Comparison of ENCODE assay signal across 10 cellular contexts in the genomic region with DNA sequence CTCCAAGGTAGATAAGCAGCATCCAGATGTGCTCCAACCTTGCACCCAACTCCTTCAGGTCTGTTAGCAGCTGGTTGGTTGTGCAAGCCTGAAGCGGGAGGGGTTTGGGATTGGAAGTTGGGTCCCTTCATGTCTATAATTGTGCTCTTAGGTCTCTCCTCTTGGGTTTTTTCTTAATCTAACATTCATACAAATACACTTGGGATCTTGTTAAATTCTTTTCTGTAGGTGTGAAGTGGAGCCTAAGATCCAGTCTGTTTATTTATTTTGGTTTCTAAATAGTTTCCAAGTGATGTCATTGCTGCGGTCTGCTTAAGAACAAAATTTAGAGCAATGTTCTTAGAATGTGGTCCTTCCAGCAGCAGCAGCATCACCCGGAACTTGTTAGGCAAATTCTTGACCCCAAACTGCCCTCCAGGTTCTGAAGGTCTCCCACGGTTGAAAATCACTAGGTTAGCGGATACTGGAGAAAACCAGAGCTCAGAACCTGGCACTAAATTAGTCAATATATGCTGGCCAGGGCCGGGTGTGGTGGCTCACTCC. TPM values are rescaled to one million over a fixed set of nuclear protein-coding genes. Genes with fewer than 3 reads are reported as not detected.
A peak's percentile ranks its signal among the peaks of the same experiment; 100 is the strongest.
DNase-seq lines count a peak whose midpoint lies in the region; ATAC-seq and TF ChIP-seq lines count a peak whose summit lies in the region.
"Had no signal": no experiment of that assay in that cellular context is flagged by ENCODE, and none has a peak within 500 bp of the region (broad histone marks: within the 10 kb centered on the region; RNA-seq: fewer than 3 reads in every experiment).

No MANE protein-coding gene starts in this region.

- no peak overlapping the region for H2BK12ac ChIP-seq in mesenchymal stem cell (ENCODE audit: low read length in 2 of 2)

- H3K23ac ChIP-seq in mesenchymal stem cell (ENCODE audit: low read length in 2 of 2), result no peak overlapping the region

- DNase-seq in AG04449 (ENCODE audit: low read depth, low spot score) (peak; percentile 63), breast epithelium (ENCODE audit: low spot score in 2 of 2) (no peak), mesenchymal stem cell (peak; percentile 86), SK-N-DZ (ENCODE audit: low spot score) (no peak), LoVo (ENCODE audit: low spot score) (no peak)
- DNase-seq: RPMI8226 had no signal

- intact Hi-C loops in breast epithelium (cut with DNase I; ENCODE audit: low total_unique reads), result no loop called here

- H3K9me3 ChIP-seq in HUES48 (ENCODE audit: control insufficient read depth, insufficient read depth, low read length), result no peaks in the 10 kb centered on the region
- H3K9me3 ChIP-seq in breast epithelium, result no peaks in the 10 kb centered on the region
- H3K9me3 ChIP-seq in mesenchymal stem cell (ENCODE audit: control insufficient read depth, low read length), result no peaks in the 10 kb centered on the region

- H3K79me1 ChIP-seq in mesenchymal stem cell (replicated peaks; ENCODE audit: low read length, poor library complexity, severe bottlenecking), result peaks cover 18% of the 10 kb centered on the region

- POLR2A ChIA-PET in AG04449 (lab: Yijun Ruan, JAX), result interaction anchor here (1.2 kb wide), 1 partner anchor 16 kb away, joined by 5 read pairs; the partner anchor contains the start of gene SNX21

- H3K9ac ChIP-seq in HUES48 (ENCODE audit: low read depth, low read length) (no peak overlapping the region), mesenchymal stem cell (ENCODE audit: low read length) (no peak overlapping the region)

- no peak overlapping the region for H3K4ac ChIP-seq in mesenchymal stem cell (ENCODE audit: low read depth in 1 of 2, low read length in 2 of 2)

- H3K27me3 ChIP-seq in HUES48 (ENCODE audit: control insufficient read depth, insufficient read depth, low read length), result no peaks in the 10 kb centered on the region
- H3K27me3 ChIP-seq in breast epithelium, result peaks cover 0 to 9% of the 10 kb centered on the region in 2 donors
- H3K27me3 ChIP-seq in mesenchymal stem cell (ENCODE audit: control insufficient read depth in 1 of 2, insufficient read depth in 1 of 2, low read length in 2 of 2), result peaks cover 3 to 8% of the 10 kb centered on the region in 2 experiments

- H2BK15ac ChIP-seq in mesenchymal stem cell (ENCODE audit: low read depth, poor library complexity, severe bottlenecking), result no peak overlapping the region

- H3K36me3 ChIP-seq in HUES48 (ENCODE audit: control insufficient read depth, insufficient read depth, low read length) (peaks cover 37% of the 10 kb centered on the region), breast epithelium (no peaks in the 10 kb centered on the region), mesenchymal stem cell (ENCODE audit: control insufficient read depth in 1 of 2, insufficient read depth in 2 of 2, low read depth in 1 of 2, low read length in 2 of 2) (no peaks in the 10 kb centered on the region)

- no peak overlapping the region for H2BK5ac ChIP-seq in mesenchymal stem cell (ENCODE audit: low read depth, low read length, poor library complexity, severe bottlenecking)

- H3K4me1 ChIP-seq in HUES48 (ENCODE audit: control insufficient read depth, insufficient read depth, low read length) (no peaks in the 10 kb centered on the region), breast epithelium (peaks cover 0 to 2% of the 10 kb centered on the region in 2 donors), mesenchymal stem cell (ENCODE audit: control insufficient read depth, insufficient read depth, low read depth, low read length) (peaks cover 18% of the 10 kb centered on the region)

- peak overlapping the region in 1 of 2 experiments; percentile 29 for H3K18ac ChIP-seq in mesenchymal stem cell (ENCODE audit: low read depth in 1 of 2, low read length in 2 of 2)

- ATAC-seq in HG03469 (IDR thresholded peaks at IDR 0.05; ENCODE audit: unreplicated experiment), result no peak
- no peak for ATAC-seq in GM19351 (IDR thresholded peaks at IDR 0.05; ENCODE audit: unreplicated experiment)

- no peak overlapping the region for H2AFZ ChIP-seq in mesenchymal stem cell (ENCODE audit: low read depth, low read length)

- peak overlapping the region; percentile 31 for H3K4me2 ChIP-seq in mesenchymal stem cell (ENCODE audit: low read length, poor library complexity, severe bottlenecking)

- WGBS in mesenchymal stem cell, result 28% methylated on average over 6 of the region's 6 CpGs

- no peak overlapping the region for H3K4me3 ChIP-seq in AG04449 (ENCODE audit: low read depth, low read length)
- H3K4me3 ChIP-seq in HUES48 (ENCODE audit: low read depth, low read length), result no peak overlapping the region
- H3K4me3 ChIP-seq in breast epithelium, result no peak overlapping the region
- no peak overlapping the region for H3K4me3 ChIP-seq in mesenchymal stem cell (ENCODE audit: insufficient read depth in 1 of 2, low read depth in 1 of 2, low read length in 2 of 2)

- CTCF ChIA-PET in AG04449 (lab: Yijun Ruan, JAX), result interaction anchor here (1.2 to 4.4 kb wide), 6 partner anchors 8 to 152 kb away, joined by 3 to 13 read pairs (median 6); partner anchors contain the start of genes DNTTIP1 and WFDC3

- H2AK5ac ChIP-seq in mesenchymal stem cell (ENCODE audit: low read length, severe bottlenecking), result peak overlapping the region; percentile 90

- peak overlapping the region; percentile 12 for H4K8ac ChIP-seq in mesenchymal stem cell (ENCODE audit: low read length)

- no peak overlapping the region for H2BK120ac ChIP-seq in mesenchymal stem cell (ENCODE audit: low read depth, low read length)

- H4K91ac ChIP-seq in mesenchymal stem cell (ENCODE audit: low read length), result no peak overlapping the region

- no peak for TF ChIP-seq CTCF in AG04449 (IDR thresholded peaks at IDR 0.05; ENCODE audit: insufficient read depth, low read length, missing control alignments)
- TF ChIP-seq CTCF in breast epithelium (IDR thresholded peaks at IDR 0.05), result no peak

- H3K14ac ChIP-seq in mesenchymal stem cell (ENCODE audit: low read length in 2 of 2), result no peak overlapping the region

- peak overlapping the region; percentile 44 for H3K27ac ChIP-seq in HUES48 (ENCODE audit: low read depth, low read length)
- peak overlapping the region; percentile 30 to 58 for H3K27ac ChIP-seq in breast epithelium
- H3K27ac ChIP-seq in mesenchymal stem cell (ENCODE audit: low read length, poor library complexity, severe bottlenecking), result peak overlapping the region; percentile 81

- TF ChIP-seq POLR2A in breast epithelium (IDR thresholded peaks at IDR 0.05), result no peak

RNA-seq across cellular contexts. Expression of gene UBE2C, which starts 5.3 kb away (rescaled TPM):
- 1 to 10 TPM in 2 of 3 donors, under 1 TPM in 1; 0.98 to 5.9 (median 1.2) TPM for total RNA-seq in breast epithelium
- 20.5 TPM for polyA plus RNA-seq in mesenchymal stem cell (2013, experiment 1 of 2)
- 21.3 TPM for polyA plus RNA-seq in mesenchymal stem cell (2013, experiment 2 of 2)
- polyA plus RNA-seq in SK-N-DZ (2014; cell fraction: cytosol; rRNA removed), result 632 and 647 TPM in 2 replicates
- 277 and 311 TPM in 2 replicates for polyA plus RNA-seq in SK-N-DZ (2014; cell fraction: nucleus; rRNA removed)

RNA-seq across cellular contexts. Expression of gene TNNC2, which starts 9.4 kb away (rescaled TPM):
- 1 to 10 TPM; 2.0 to 4.8 (median 2.6) TPM for total RNA-seq in breast epithelium
- polyA plus RNA-seq in mesenchymal stem cell (2013, experiment 1 of 2), result 0.19 TPM
- 0.21 TPM for polyA plus RNA-seq in mesenchymal stem cell (2013, experiment 2 of 2)
- 9.6 and 10.0 TPM in 2 replicates for polyA plus RNA-seq in SK-N-DZ (2014; cell fraction: cytosol; rRNA removed)
- 5.8 and 8.1 TPM in 2 replicates for polyA plus RNA-seq in SK-N-DZ (2014; cell fraction: nucleus; rRNA removed)
- total RNA-seq: activated CD8-positive, alpha-beta memory T cell treated with anti-CD3 and anti-CD28 coated beads for 36 hours had no signal

RNA-seq across cellular contexts. Expression of gene SNX21, which starts 15.9 kb away (rescaled TPM):
- 100 to 1,000 TPM in 1 of 3 donors, 10 to 100 TPM in 2; 55.0 to 138 (median 66.9) TPM for total RNA-seq in breast epithelium
- 18.0 TPM for polyA plus RNA-seq in mesenchymal stem cell (2013, experiment 1 of 2)
- 16.8 TPM for polyA plus RNA-seq in mesenchymal stem cell (2013, experiment 2 of 2)
- polyA plus RNA-seq in SK-N-DZ (2014; cell fraction: cytosol; rRNA removed), result 49.4 and 52.7 TPM in 2 replicates
- polyA plus RNA-seq in SK-N-DZ (2014; cell fraction: nucleus; rRNA removed), result 27.5 and 36.5 TPM in 2 replicates

RNA-seq across cellular contexts. Expression of gene DNTTIP1, which starts 26.0 kb away (rescaled TPM):
- total RNA-seq in breast epithelium, result 10 to 100 TPM; 20.8 to 33.8 (median 26.2) TPM
- polyA plus RNA-seq in mesenchymal stem cell (2013, experiment 1 of 2), result 35.0 TPM
- polyA plus RNA-seq in mesenchymal stem cell (2013, experiment 2 of 2), result 36.8 TPM
- 33.3 and 34.6 TPM in 2 replicates for polyA plus RNA-seq in SK-N-DZ (2014; cell fraction: cytosol; rRNA removed)
- 29.9 and 45.6 TPM in 2 replicates for polyA plus RNA-seq in SK-N-DZ (2014; cell fraction: nucleus; rRNA removed)

RNA-seq across cellular contexts. Expression of gene WFDC3, which starts 26.0 kb away (rescaled TPM):
- under 1 TPM in 1 of 3 donors, not detected in 2; 0.73 TPM for total RNA-seq in breast epithelium
- polyA plus RNA-seq in mesenchymal stem cell (2013, experiment 1 of 2), result 1.5 TPM
- 1.1 TPM for polyA plus RNA-seq in mesenchymal stem cell (2013, experiment 2 of 2)
- polyA plus RNA-seq in SK-N-DZ (2014; cell fraction: cytosol; rRNA removed), result 0.61 TPM in 1 of 2 replicates, not detected in the other
- polyA plus RNA-seq in SK-N-DZ (2014; cell fraction: nucleus; rRNA removed), result not detected in 2 replicates
- total RNA-seq: activated CD8-positive, alpha-beta memory T cell treated with anti-CD3 and anti-CD28 coated beads for 36 hours had no signal

Comparison
In these comparisons a context has a peak if more than half of its experiments do, and no peak if none do; other contexts are left out.
1. DNase-seq: peak in AG04449 (single experiment) and mesenchymal stem cell (single experiment); none in breast epithelium (0 of 2), SK-N-DZ (single experiment) and LoVo (single experiment).
2. Peak in every context shown above with its lines, with median percentiles within 50 percentile points of each other: H3K27ac ChIP-seq.